8 cellular contexts compared by ENCODE assay signal in genomic region chr17:81471804-81472456, GRCh38. TPM values are rescaled to one million over a fixed set of nuclear protein-coding genes. Genes with fewer than 3 reads are reported as not detected.
DNase-seq lines count a peak whose midpoint lies in the region; ATAC-seq lines count a peak whose summit lies in the region.

No MANE protein-coding gene starts in this region.

- DNase-seq in EL (peak; percentile 87), NCI-H1930 (lab: John Stamatoyannopoulos, UW) (peak; percentile 88 to 92), dermis blood vessel endothelial cell (peak; percentile 46), mucosa of gallbladder (ENCODE audit: low spot score) (peak; percentile 58), HK-2 (ENCODE audit: unreplicated experiment) (no peak), KG1 (lab: John Stamatoyannopoulos, UW) (no peak), COLO668 (lab: John Stamatoyannopoulos, UW; ENCODE audit: unreplicated experiment) (no peak)

- no peak for ATAC-seq in GM19452 (IDR thresholded peaks at IDR 0.05; ENCODE audit: unreplicated experiment)

RNA-seq across cellular contexts. Expression of gene ACTG1, which starts 40.7 kb away (rescaled TPM):
- total RNA-seq in dermis blood vessel endothelial cell (6,291 and 7,288 TPM in 2 replicates), mucosa of gallbladder (2,344 TPM)

RNA-seq across cellular contexts. Expression of gene FSCN2, which starts 56.2 kb away (rescaled TPM):
- total RNA-seq in dermis blood vessel endothelial cell (0.42 and 1.0 TPM in 2 replicates), mucosa of gallbladder (1.4 TPM)

Comparison
In these comparisons a context has a peak if more than half of its experiments do, and no peak if none do; other contexts are left out.
1. DNase-seq: peak in EL (single experiment), NCI-H1930 (2 of 2), dermis blood vessel endothelial cell (single experiment) and mucosa of gallbladder (single experiment); none in HK-2 (single experiment), KG1 (single experiment) and COLO668 (single experiment).